ENCODE assay signal across 29 cellular contexts in the genomic region with DNA sequence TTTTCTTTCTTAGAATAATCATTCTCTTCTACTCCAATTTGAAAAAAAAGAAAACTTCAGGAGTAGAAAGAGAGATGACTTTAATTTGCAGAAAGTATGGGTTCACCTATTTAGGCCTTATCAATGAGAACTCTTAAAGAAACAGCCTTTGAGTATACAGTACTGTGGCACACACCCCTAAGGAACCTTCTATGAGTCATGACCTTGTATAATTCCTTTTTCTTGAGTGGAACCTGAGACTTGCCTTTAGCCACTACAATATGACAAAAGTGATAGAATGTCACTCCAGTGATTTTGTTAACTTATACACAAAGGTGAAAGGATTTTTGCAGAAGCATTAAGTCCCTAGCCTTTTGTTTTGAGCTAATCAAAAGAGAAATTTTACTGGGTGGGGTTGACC. TPM values are rescaled to one million over a fixed set of nuclear protein-coding genes. Genes with fewer than 3 reads are reported as not detected.
"Had no signal": no experiment of that assay in that cellular context is flagged by ENCODE, and none has a peak within 500 bp of the region (broad histone marks: within the 10 kb centered on the region; RNA-seq: fewer than 3 reads in every experiment).

No MANE protein-coding gene starts in this region.

- H3K4me2 ChIP-seq: smooth muscle cell had no signal

- H3K27ac ChIP-seq: epithelial cell of prostate, esophagus muscularis mucosa, heart right ventricle, left lung, neutrophil, prostate gland, right atrium auricular region, suprapubic skin, transverse colon, vagina had no signal

- H3K27ac Mint-ChIP-seq: naive B cell; natural killer cell treated with Interleukin-12 subunit alpha and Interleukin-12 subunit beta and Interleukin-15 and Interleukin-18, amount 100 ng/mL, for 72 hours; stimulated activated naive CD8-positive, alpha-beta T cell treated with anti-CD3 and anti-CD28 coated beads, Interleukin-15, amount 100 ng/mL, for 72 hours had no signal

- H3K27me3 ChIP-seq: esophagus muscularis mucosa, heart right ventricle, left lung, neutrophil, right atrium auricular region, suprapubic skin, transverse colon, vagina had no signal

- H3K36me3 Mint-ChIP-seq: mesothelial cell of epicardium; naive B cell; natural killer cell treated with Interleukin-12 subunit alpha and Interleukin-12 subunit beta and Interleukin-15 and Interleukin-18, amount 100 ng/mL, for 72 hours had no signal

- H3K4me3 ChIP-seq: esophagus muscularis mucosa, heart right ventricle, left lung, mucosa of descending colon, prostate gland, right atrium auricular region, smooth muscle cell, suprapubic skin, transverse colon, vagina had no signal

- H3K4me1 Mint-ChIP-seq: naive B cell, neural crest cell had no signal

- H3K9me3 Mint-ChIP-seq: natural killer cell treated with Interleukin-12 subunit alpha and Interleukin-12 subunit beta and Interleukin-15 and Interleukin-18, amount 100 ng/mL, for 72 hours; stimulated activated naive CD8-positive, alpha-beta T cell treated with anti-CD3 and anti-CD28 coated beads, Interleukin-15, amount 100 ng/mL, for 72 hours had no signal

- ATAC-seq: heart right ventricle; left cardiac atrium; left lung; mucosa of descending colon; natural killer cell treated with Interleukin-12 subunit alpha and Interleukin-12 subunit beta and Interleukin-15 and Interleukin-18, amount 100 ng/mL, for 72 hours; sciatic nerve; stimulated activated naive CD8-positive, alpha-beta T cell treated with anti-CD3 and anti-CD28 coated beads, Interleukin-15, amount 100 ng/mL, for 72 hours had no signal

- H3K4me3 Mint-ChIP-seq: mesothelial cell of epicardium; naive B cell; natural killer cell treated with Interleukin-12 subunit alpha and Interleukin-12 subunit beta and Interleukin-15 and Interleukin-18, amount 100 ng/mL, for 72 hours; neural crest cell; stimulated activated naive CD8-positive, alpha-beta T cell treated with anti-CD3 and anti-CD28 coated beads, Interleukin-15, amount 100 ng/mL, for 72 hours had no signal

- DNase-seq: cortex of kidney; foreskin melanocyte; glutamatergic neuron; heart right ventricle; hippocampal formation; left cardiac atrium; left lung; mesenchymal stem cell; mucosa of descending colon; naive B cell; stimulated activated CD4-positive, alpha-beta T cell treated with anti-CD3 and anti-CD28 coated beads, Interleukin-12 subunit alpha, Interleukin-12 subunit beta, amount 100 ng/mL, for 4 hours; stimulated activated CD4-positive, alpha-beta T cell treated with anti-CD3 and anti-CD28 coated beads, Interleukin-1b, Interleukin-23, amount 100 ng/mL, for 48 hours; stimulated activated CD4-positive, alpha-beta T cell treated with anti-CD3 and anti-CD28 coated beads, Interleukin-4, amount 100 ng/mL, for 1 hour; stimulated activated CD8-positive, alpha-beta memory T cell treated with anti-CD3 and anti-CD28 coated beads, Interleukin-4, amount 100 ng/mL, for 48 hours; stimulated activated naive CD4-positive, alpha-beta T cell; stimulated activated naive CD8-positive, alpha-beta T cell treated with anti-CD3 and anti-CD28 coated beads, Interleukin-15, amount 100 ng/mL, for 72 hours; transverse colon had no signal

- H3K4me1 ChIP-seq: esophagus muscularis mucosa, heart right ventricle, left lung, prostate gland, right atrium auricular region, suprapubic skin, transverse colon, vagina had no signal

- H3K36me3 ChIP-seq: esophagus muscularis mucosa, heart right ventricle, left lung, neutrophil, prostate gland, right atrium auricular region, suprapubic skin, transverse colon, vagina had no signal

- H3K9me3 ChIP-seq: esophagus muscularis mucosa, left lung, mucosa of descending colon, neutrophil, prostate gland, suprapubic skin, transverse colon, vagina had no signal

RNA-seq across cellular contexts. Expression of a gene that starts 58.7 kb away (rescaled TPM):
- total RNA-seq: natural killer cell treated with Interleukin-12 subunit alpha and Interleukin-12 subunit beta and Interleukin-15 and Interleukin-18, amount 100 ng/mL, for 72 hours; neural crest cell; smooth muscle cell had no signal
